ENCODE assay signal across 2 cellular contexts in the genomic region with DNA sequence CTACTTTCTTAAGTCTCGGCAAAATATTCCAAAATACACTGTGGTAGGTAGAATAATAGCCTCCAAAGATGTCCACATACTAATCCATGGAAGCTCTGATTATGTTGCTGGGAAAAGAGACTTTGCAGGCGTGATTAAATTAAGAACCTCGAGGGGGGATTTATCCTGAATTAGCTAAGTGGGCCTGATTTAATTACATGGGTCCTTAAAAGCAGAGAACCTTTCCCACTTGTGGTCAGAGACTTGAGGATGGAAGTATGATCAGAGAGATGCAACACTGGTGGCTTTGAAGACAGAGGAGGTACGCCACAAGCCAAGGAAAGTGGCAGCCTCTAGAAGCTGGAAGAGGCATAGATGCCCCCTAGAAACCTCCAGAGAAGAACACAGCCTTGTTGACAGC.
TF ChIP-seq lines count a peak whose summit lies in the region.

No MANE protein-coding gene starts in this region.

TF ChIP-seq in GM12878, 131 proteins besides CTCF, POLR2A, EP300 and RAD21:
- TF ChIP-seq DPF2 (IDR thresholded peaks at IDR 0.05): no peak
- no peak for TF ChIP-seq GABPA (IDR thresholded peaks at IDR 0.05; ENCODE audit: low read depth)
- TF ChIP-seq FOS (IDR thresholded peaks at IDR 0.05; ENCODE audit: borderline replicate concordance, extremely low read depth, insufficient read length): no peak
- no peak for TF ChIP-seq RBBP5 (conservative IDR thresholded peaks at IDR 0.05)
- TF ChIP-seq, protein P1, sequence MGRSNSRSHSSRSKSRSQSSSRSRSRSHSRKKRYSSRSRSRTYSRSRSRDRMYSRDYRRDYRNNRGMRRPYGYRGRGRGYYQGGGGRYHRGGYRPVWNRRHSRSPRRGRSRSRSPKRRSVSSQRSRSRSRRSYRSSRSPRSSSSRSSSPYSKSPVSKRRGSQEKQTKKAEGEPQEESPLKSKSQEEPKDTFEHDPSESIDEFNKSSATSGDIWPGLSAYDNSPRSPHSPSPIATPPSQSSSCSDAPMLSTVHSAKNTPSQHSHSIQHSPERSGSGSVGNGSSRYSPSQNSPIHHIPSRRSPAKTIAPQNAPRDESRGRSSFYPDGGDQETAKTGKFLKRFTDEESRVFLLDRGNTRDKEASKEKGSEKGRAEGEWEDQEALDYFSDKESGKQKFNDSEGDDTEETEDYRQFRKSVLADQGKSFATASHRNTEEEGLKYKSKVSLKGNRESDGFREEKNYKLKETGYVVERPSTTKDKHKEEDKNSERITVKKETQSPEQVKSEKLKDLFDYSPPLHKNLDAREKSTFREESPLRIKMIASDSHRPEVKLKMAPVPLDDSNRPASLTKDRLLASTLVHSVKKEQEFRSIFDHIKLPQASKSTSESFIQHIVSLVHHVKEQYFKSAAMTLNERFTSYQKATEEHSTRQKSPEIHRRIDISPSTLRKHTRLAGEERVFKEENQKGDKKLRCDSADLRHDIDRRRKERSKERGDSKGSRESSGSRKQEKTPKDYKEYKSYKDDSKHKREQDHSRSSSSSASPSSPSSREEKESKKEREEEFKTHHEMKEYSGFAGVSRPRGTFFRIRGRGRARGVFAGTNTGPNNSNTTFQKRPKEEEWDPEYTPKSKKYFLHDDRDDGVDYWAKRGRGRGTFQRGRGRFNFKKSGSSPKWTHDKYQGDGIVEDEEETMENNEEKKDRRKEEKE (IDR thresholded peaks at IDR 0.05): no peak
- TF ChIP-seq CBX5 (IDR thresholded peaks at IDR 0.05; ENCODE audit: low read depth): no peak

TF ChIP-seq in SK-N-SH, 30 proteins besides CTCF, POLR2A, EP300 and RAD21:
- TF ChIP-seq MAX (IDR thresholded peaks at IDR 0.05; ENCODE audit: low read depth): no peak
- no peak for TF ChIP-seq RXRA (IDR thresholded peaks at IDR 0.05; ENCODE audit: borderline replicate concordance, low read depth)
